9 cellular contexts compared by ENCODE assay signal in genomic region chr1:17581389-17582123, GRCh38. TPM values are rescaled to one million over a fixed set of nuclear protein-coding genes. Genes with fewer than 3 reads are reported as not detected.
DNase-seq lines count a peak whose midpoint lies in the region; ATAC-seq and TF ChIP-seq lines count a peak whose summit lies in the region.
"Had no signal": no experiment of that assay in that cellular context is flagged by ENCODE, and none has a peak within 500 bp of the region (broad histone marks: within the 10 kb centered on the region; RNA-seq: fewer than 3 reads in every experiment).

No MANE protein-coding gene starts in this region.

- peak overlapping the region; percentile 61 for H3K18ac ChIP-seq in neuronal stem cell (ENCODE audit: low read length)

- no peak overlapping the region for H4K8ac ChIP-seq in neuronal stem cell (ENCODE audit: low read depth, low read length)

- H3K4me3 ChIP-seq in breast epithelium: no peak overlapping the region
- peak overlapping the region in 1 of 2 donors; percentile 8 for H3K4me3 ChIP-seq in neuronal stem cell (ENCODE audit: low read length in 2 of 2)

- H2BK12ac ChIP-seq in neuronal stem cell (ENCODE audit: low read length): no peak overlapping the region

- peak overlapping the region; percentile 10 for H3K23ac ChIP-seq in neuronal stem cell (ENCODE audit: low read depth, low read length, poor library complexity)

- DNase-seq in NCI-H2227 (lab: John Stamatoyannopoulos, UW; ENCODE audit: unreplicated experiment) (peak; percentile 21), NCI-H2227 treated with DMSO at 0.1 percent for 48 hours (lab: John Stamatoyannopoulos, UW) (no peak), NAMALWA (ENCODE audit: low spot score) (peak; percentile 27), breast epithelium (ENCODE audit: low spot score in 2 of 2) (no peak), neuronal stem cell (ENCODE audit: low spot score) (no peak), substantia nigra (lab: John Stamatoyannopoulos, UW) (no peak), AG08395 (ENCODE audit: low spot score) (no peak)

- H3K9ac ChIP-seq in neuronal stem cell (ENCODE audit: low read depth, low read length, poor library complexity): no peak overlapping the region

- TF ChIP-seq POLR2A in breast epithelium (IDR thresholded peaks at IDR 0.05): no peak

- H2BK120ac ChIP-seq in neuronal stem cell (ENCODE audit: low read depth, low read length): no peak overlapping the region

- peak overlapping the region; percentile 35 for H2BK5ac ChIP-seq in neuronal stem cell (ENCODE audit: low read length)

- no CpG with 5 or more reads among the region's 10 CpGs for WGBS in neuronal stem cell (ENCODE audit: extremely low coverage in 2 of 2, insufficient read length in 2 of 2, insufficient replicate concordance in 1 of 2), 2 donors

- intact Hi-C loops in breast epithelium (cut with DNase I; ENCODE audit: low total_unique reads): no loop called here

- no peak overlapping the region for H3K4ac ChIP-seq in neuronal stem cell (ENCODE audit: low read length)

- H2AFZ ChIP-seq in neuronal stem cell (ENCODE audit: low read length): no peak overlapping the region

- no peak overlapping the region for H2AK5ac ChIP-seq in neuronal stem cell (ENCODE audit: low read depth, low read length)

- no peak overlapping the region for H4K91ac ChIP-seq in neuronal stem cell (ENCODE audit: low read depth, low read length, poor library complexity)

- no peak overlapping the region for H3K4me2 ChIP-seq in neuronal stem cell (ENCODE audit: insufficient read depth, low read length, poor library complexity, severe bottlenecking)

- no peak for ATAC-seq in HG03159 (IDR thresholded peaks at IDR 0.05; ENCODE audit: unreplicated experiment)
- ATAC-seq: Panc1 had no signal

- no peaks in the 10 kb centered on the region for H3K27me3 ChIP-seq in breast epithelium
- H3K27me3 ChIP-seq in neuronal stem cell (ENCODE audit: control insufficient read depth in 3 of 3, insufficient read depth in 3 of 3, low read depth in 1 of 3, low read length in 3 of 3): no peaks in the 10 kb centered on the region

- H3K4me1 ChIP-seq in breast epithelium (peaks cover 0 to 9% of the 10 kb centered on the region in 2 donors), neuronal stem cell (ENCODE audit: control insufficient read depth in 2 of 2, insufficient read depth in 1 of 2, low read depth in 1 of 2, low read length in 2 of 2) (peaks cover 18 to 20% of the 10 kb centered on the region in 2 donors)

- no peak overlapping the region for H3K14ac ChIP-seq in neuronal stem cell (ENCODE audit: low read length)

- H3K9me3 ChIP-seq in breast epithelium (no peaks in the 10 kb centered on the region), neuronal stem cell (replicated peaks in 1 of 2; ENCODE audit: control insufficient read depth in 2 of 2, insufficient read depth in 1 of 2, low read depth in 1 of 2, low read length in 2 of 2) (no peaks in the 10 kb centered on the region)

- H3K36me3 ChIP-seq in breast epithelium (no peaks in the 10 kb centered on the region), neuronal stem cell (replicated peaks in 1 of 2; ENCODE audit: control insufficient read depth in 2 of 2, insufficient read depth in 2 of 2, low read length in 2 of 2) (peaks cover 0 to 21% of the 10 kb centered on the region in 2 donors)

- no peak overlapping the region for H2BK15ac ChIP-seq in neuronal stem cell (ENCODE audit: low read length)

- H3K79me1 ChIP-seq in neuronal stem cell (ENCODE audit: low read depth, low read length): peaks cover 11% of the 10 kb centered on the region

- H3K27ac ChIP-seq in breast epithelium (peak overlapping the region; percentile 68 to 70), neuronal stem cell (replicated peaks; ENCODE audit: low read length) (peak overlapping the region; percentile 17), substantia nigra (ENCODE audit: low read depth, low read length, poor library complexity, severe bottlenecking) (no peak overlapping the region)

- TF ChIP-seq CTCF in breast epithelium (IDR thresholded peaks at IDR 0.05): no peak

RNA-seq across cellular contexts. Expression of gene ARHGEF10L, which starts 42.1 kb away (rescaled TPM):
- total RNA-seq in breast epithelium: 10 to 100 TPM; 36.7 to 51.4 (median 49.8) TPM
- polyA plus RNA-seq in neuronal stem cell (2013, experiment 1 of 2): 14.6 TPM
- polyA plus RNA-seq in neuronal stem cell (2013, experiment 2 of 2): 14.8 TPM

Comparison
In these comparisons a context has a peak if more than half of its experiments do, and no peak if none do; other contexts are left out.
1. DNase-seq: peak in NCI-H2227 (single experiment) and NAMALWA (single experiment); none in NCI-H2227 treated with DMSO at 0.1 percent for 48 hours (single experiment), breast epithelium (0 of 2), neuronal stem cell (single experiment), substantia nigra (0 of 49) and AG08395 (single experiment).